ENCODE assay signal across 8 cellular contexts in the genomic region with DNA sequence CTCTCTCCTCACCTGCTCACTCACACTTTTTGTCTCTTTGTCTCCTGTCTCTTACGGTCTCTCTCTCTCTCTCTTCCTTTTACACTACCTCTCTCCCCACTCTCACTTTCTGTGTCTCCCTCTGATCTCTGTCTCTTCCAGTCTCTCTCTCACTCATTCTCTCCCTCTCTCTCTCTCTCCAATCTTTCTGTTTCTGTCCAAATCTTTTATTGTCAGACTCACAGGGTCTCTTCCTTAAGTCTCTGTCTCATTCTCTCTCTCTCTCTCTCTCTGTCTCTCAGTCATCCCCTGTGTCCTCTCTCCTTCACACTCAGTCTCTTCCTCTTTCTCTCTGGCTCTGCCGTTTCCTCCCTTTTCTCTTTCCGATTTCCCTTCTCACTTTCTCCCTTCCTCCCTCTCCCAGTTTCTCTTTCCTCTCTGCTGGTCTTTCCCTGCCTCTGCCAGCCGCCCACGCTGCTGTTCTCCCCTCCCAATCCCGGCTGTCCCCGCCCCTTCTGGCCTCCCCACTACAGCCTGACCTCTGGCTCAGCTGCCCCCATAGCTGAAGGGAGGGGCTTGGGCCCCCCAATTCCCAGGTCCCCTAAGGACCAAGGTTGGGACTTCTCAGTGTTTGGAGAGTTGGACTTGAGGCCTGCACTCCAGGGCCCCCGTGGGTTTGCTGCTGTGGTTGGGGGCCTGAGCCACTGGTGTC. TPM values are rescaled to one million over a fixed set of nuclear protein-coding genes. Genes with fewer than 3 reads are reported as not detected.
DNase-seq lines count a peak whose midpoint lies in the region; ATAC-seq and TF ChIP-seq lines count a peak whose summit lies in the region.

A gene with protein sequence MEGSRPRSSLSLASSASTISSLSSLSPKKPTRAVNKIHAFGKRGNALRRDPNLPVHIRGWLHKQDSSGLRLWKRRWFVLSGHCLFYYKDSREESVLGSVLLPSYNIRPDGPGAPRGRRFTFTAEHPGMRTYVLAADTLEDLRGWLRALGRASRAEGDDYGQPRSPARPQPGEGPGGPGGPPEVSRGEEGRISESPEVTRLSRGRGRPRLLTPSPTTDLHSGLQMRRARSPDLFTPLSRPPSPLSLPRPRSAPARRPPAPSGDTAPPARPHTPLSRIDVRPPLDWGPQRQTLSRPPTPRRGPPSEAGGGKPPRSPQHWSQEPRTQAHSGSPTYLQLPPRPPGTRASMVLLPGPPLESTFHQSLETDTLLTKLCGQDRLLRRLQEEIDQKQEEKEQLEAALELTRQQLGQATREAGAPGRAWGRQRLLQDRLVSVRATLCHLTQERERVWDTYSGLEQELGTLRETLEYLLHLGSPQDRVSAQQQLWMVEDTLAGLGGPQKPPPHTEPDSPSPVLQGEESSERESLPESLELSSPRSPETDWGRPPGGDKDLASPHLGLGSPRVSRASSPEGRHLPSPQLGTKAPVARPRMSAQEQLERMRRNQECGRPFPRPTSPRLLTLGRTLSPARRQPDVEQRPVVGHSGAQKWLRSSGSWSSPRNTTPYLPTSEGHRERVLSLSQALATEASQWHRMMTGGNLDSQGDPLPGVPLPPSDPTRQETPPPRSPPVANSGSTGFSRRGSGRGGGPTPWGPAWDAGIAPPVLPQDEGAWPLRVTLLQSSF (minus strand): TSS at position 422 of the 691 bp plus-strand sequence. CDS start 997 bp downstream, outside the sequence.

- no peak for DNase-seq in Caki2 (ENCODE audit: low read depth)
- peak; percentile 40 for DNase-seq in RKO (ENCODE audit: low spot score)
- DNase-seq in fibroblast of villous mesenchyme (ENCODE audit: low read depth) = peak; percentile 51
- DNase-seq in omental fat pad (ENCODE audit: low spot score) = no peak
- DNase-seq in SIG-M5 (lab: John Stamatoyannopoulos, UW) = no peak
- DNase-seq in putamen (ENCODE audit: low spot score) = no peak

- TF ChIP-seq CTCF in fibroblast of villous mesenchyme (IDR thresholded peaks at IDR 0.05; ENCODE audit: insufficient read depth, low read depth, low read length) = no peak
- TF ChIP-seq CTCF in omental fat pad (IDR thresholded peaks at IDR 0.05) = no peak

- ATAC-seq in omental fat pad (ENCODE audit: low FRiP score) = peak; percentile 48
- no peak for ATAC-seq in GM18502 (IDR thresholded peaks at IDR 0.05; ENCODE audit: poor library complexity, unreplicated experiment)
- no peak for ATAC-seq in GM19463 (IDR thresholded peaks at IDR 0.05; ENCODE audit: unreplicated experiment)

- peak within 1 kb of the TSS; percentile 59 for H3K4me3 ChIP-seq in fibroblast of villous mesenchyme (ENCODE audit: low read depth, low read length)

- in situ Hi-C loops in Caki2 (cut with HindIII; ENCODE audit: low pct_unique_long_range_greater_than_20kb, low sequenced_read_pairs) = no loop called here

RNA-seq across cellular contexts. Expression of the gene that starts here (rescaled TPM):
- total RNA-seq in Caki2 (2014; rRNA removed; shearing (Covaris generic); ENCODE audit: low replicate concordance) = 0.70 and 11.5 TPM in 2 replicates
- 6.0 and 12.2 TPM in 2 replicates for total RNA-seq in fibroblast of villous mesenchyme
- 10 to 100 TPM in 3 of 4 donors, 1 to 10 TPM in 1; 7.3 to 18.7 (median 14.9) TPM for total RNA-seq in omental fat pad

Comparison
In these comparisons a context has a peak if more than half of its experiments do, and no peak if none do; other contexts are left out.
1. DNase-seq: peak in RKO (single experiment) and fibroblast of villous mesenchyme (single experiment); none in Caki2 (single experiment), omental fat pad (single experiment), SIG-M5 (single experiment) and putamen (single experiment).